ENCODE assay signal across 1 cellular context in genomic region chr11:111376453-111376871, GRCh38.
TF ChIP-seq lines count a peak whose summit lies in the region.

No MANE protein-coding gene starts in this region.

TF ChIP-seq in HCT116, 20 proteins besides CTCF, POLR2A, EP300 and RAD21 (continued from another document):
- no peak for TF ChIP-seq REST (IDR thresholded peaks at IDR 0.05; ENCODE audit: low read depth)
- TF ChIP-seq FOSL1 (IDR thresholded peaks at IDR 0.05; ENCODE audit: low read depth), result no peak
- no peak for TF ChIP-seq SRF (IDR thresholded peaks at IDR 0.05; ENCODE audit: low read depth)
- no peak for TF ChIP-seq YY1 (IDR thresholded peaks at IDR 0.05; ENCODE audit: extremely low read depth, insufficient replicate concordance, low read depth, low read length)
- TF ChIP-seq EZH2phosphoT487 (IDR thresholded peaks at IDR 0.05; ENCODE audit: borderline replicate concordance), result no peak
- no peak for TF ChIP-seq EZH2 (IDR thresholded peaks at IDR 0.05)
- TF ChIP-seq EGR1 (IDR thresholded peaks at IDR 0.05; ENCODE audit: low read depth), result no peak
- TF ChIP-seq TCF7L2 (IDR thresholded peaks at IDR 0.05; ENCODE audit: borderline replicate concordance, extremely low read depth, insufficient read depth, insufficient read length), result no peak
